ENCODE assay signal across 20 cellular contexts in the genomic region with DNA sequence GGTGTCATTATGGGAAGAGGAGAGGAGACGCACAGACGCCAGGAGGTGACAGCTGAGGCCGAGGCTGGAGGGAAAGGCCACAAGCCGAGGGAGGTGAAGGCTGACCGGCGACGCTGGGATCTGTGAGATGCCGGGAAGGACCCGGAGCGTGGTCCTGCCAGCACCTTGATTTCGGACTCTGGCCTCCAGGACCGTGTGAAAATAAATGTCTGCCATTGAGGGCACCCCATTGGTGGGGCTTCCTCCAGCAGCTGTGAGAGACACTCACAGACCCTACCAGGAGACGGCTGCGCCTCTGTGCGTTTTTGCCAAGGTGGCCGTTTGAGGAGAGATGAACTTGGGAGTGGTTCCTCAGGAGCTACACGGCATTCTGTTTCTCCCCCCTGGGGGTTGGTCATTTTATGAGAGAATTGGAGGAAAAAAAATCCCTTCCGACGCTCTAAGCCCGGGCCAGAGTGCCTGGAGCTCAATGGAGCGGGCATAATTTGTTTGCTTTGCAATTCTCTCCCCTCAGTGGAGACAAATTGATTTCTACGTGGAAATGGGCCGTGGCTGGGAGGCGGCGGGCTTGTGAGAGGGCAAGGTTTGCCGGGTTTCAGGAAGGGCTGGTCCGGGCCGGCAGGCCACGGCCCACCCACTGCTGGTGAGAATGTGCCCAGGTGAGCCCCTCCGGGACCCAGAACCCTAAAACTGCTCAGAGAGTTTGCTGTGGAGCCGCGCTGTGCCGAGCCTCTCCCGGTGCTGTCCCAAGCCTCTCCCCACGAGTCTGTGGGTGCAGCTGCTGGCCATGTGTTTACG. TPM values are rescaled to one million over a fixed set of nuclear protein-coding genes. Genes with fewer than 3 reads are reported as not detected.
DNase-seq lines count a peak whose midpoint lies in the region; FAIRE-seq and TF ChIP-seq lines count a peak whose summit lies in the region.
"Had no signal": no experiment of that assay in that cellular context is flagged by ENCODE, and none has a peak within 500 bp of the region (broad histone marks: within the 10 kb centered on the region; RNA-seq: fewer than 3 reads in every experiment).

No MANE protein-coding gene starts in this region.

- no peak overlapping the region for H2AFZ ChIP-seq in mammary epithelial cell (ENCODE audit: low read depth, low read length)

- WGBS in tibial nerve, 2 donors = 68 to 70% methylated on average over 32 to 36 of the region's 36 CpGs
- 89% methylated on average over 28 of the region's 36 CpGs for WGBS in mammary epithelial cell (ENCODE audit: low coverage, missing lambda C conversion rate)

- no peaks in the 10 kb centered on the region for H4K20me1 ChIP-seq in mammary epithelial cell (ENCODE audit: insufficient read depth, low read length)

- TF ChIP-seq CTCF in HEK293 (tag by site-specific recombination; IDR thresholded peaks at IDR 0.05) = no peak
- no peak for TF ChIP-seq CTCF in tibial nerve (IDR thresholded peaks at IDR 0.05)
- no peak for TF ChIP-seq CTCF in mammary epithelial cell (conservative IDR thresholded peaks at IDR 0.05 in 1 of 2, IDR thresholded peaks at IDR 0.05 in 1 of 2; ENCODE audit: extremely low read depth in 1 of 2, insufficient read depth in 1 of 2, low read depth in 1 of 2, low read length in 2 of 2)

- peak; percentile 9 for FAIRE-seq in islet of Langerhans (lab: Jason Lieb, UNC)
- FAIRE-seq: HepG2 had no signal

- TF ChIP-seq EP300 in tibial nerve (IDR thresholded peaks at IDR 0.05) = no peak

- TF ChIP-seq POLR2A in tibial nerve (IDR thresholded peaks at IDR 0.05) = no peak

- intact Hi-C loops in mammary epithelial cell (cut with micrococcal nuclease) = no loop called here

- DNase-seq in NCI-H2171 (lab: John Stamatoyannopoulos, UW) (peak; percentile 16), retina (peak; percentile 94), tibial nerve (ENCODE audit: low spot score in 2 of 2) (no peak), mammary epithelial cell (no peak), NCI-H128 (lab: John Stamatoyannopoulos, UW; ENCODE audit: unreplicated experiment) (no peak)
- DNase-seq: activated B cell treated with CpG ODN at 0.5 μM for 24 hours; activated naive CD8-positive, alpha-beta T cell treated with anti-CD3 and anti-CD28 coated beads for 36 hours; EL; glutamatergic neuron; NCI-H1436 treated with DMSO at 0.1 percent for 48 hours; NCI-H446; stimulated activated CD4-positive, alpha-beta T cell treated with anti-CD3 and anti-CD28 coated beads, Interleukin-4, amount 100 ng/mL, for 4 hours; T-helper 9 cell had no signal

- in situ Hi-C loops in mammary epithelial cell (cut with MboI; ENCODE audit: low sequenced_read_pairs in 2 of 2) = no loop called here

- H3K27me3 ChIP-seq in tibial nerve = no peaks in the 10 kb centered on the region
- no peaks in the 10 kb centered on the region for H3K27me3 ChIP-seq in mammary epithelial cell (ENCODE audit: insufficient read depth, low read length)

- H3K4me3 ChIP-seq in HEK293 (ENCODE audit: low read depth, low read length) (no peak overlapping the region), tibial nerve (no peak overlapping the region), mammary epithelial cell (replicated peaks in 1 of 3; ENCODE audit: insufficient read depth in 1 of 3, low read depth in 2 of 3, low read length in 3 of 3) (no peak overlapping the region)
- H3K4me3 ChIP-seq: left lung, upper lobe of right lung had no signal

- H3K36me3 ChIP-seq in HEK293 (ENCODE audit: control insufficient read depth in 2 of 2, insufficient read depth in 1 of 2, low read length in 2 of 2) (no peaks in the 10 kb centered on the region), tibial nerve (no peaks in the 10 kb centered on the region), mammary epithelial cell (ENCODE audit: insufficient read depth, low read length) (no peaks in the 10 kb centered on the region)
- H3K36me3 ChIP-seq: left lung, upper lobe of right lung had no signal

- POLR2A ChIA-PET in HEK293 (lab: Yijun Ruan, JAX) = no interaction called here

- H3K27ac ChIP-seq in HEK293 (ENCODE audit: extremely low read depth, low read depth, low read length) (no peak overlapping the region; the same call in 1 of the 2 replicates), tibial nerve (no peak overlapping the region), mammary epithelial cell (ENCODE audit: insufficient read depth, low read depth, low read length) (no peak overlapping the region)
- H3K27ac ChIP-seq: left lung, upper lobe of right lung had no signal

- CTCF ChIA-PET in HEK293 (lab: Yijun Ruan, JAX) (interaction anchor here (0.6 to 1.0 kb wide), 3 partner anchors 9 to 236 kb away, joined by 3 read pairs; no protein-coding TSS in a partner anchor), mammary epithelial cell (lab: Charles Lee; ENCODE audit: low non-redundant PET) (no interaction called here)

- dilution Hi-C loops in mammary epithelial cell (cut with HindIII; ENCODE audit: low sequenced_read_pairs) = no loop called here

- no peak overlapping the region for H3K9ac ChIP-seq in mammary epithelial cell (ENCODE audit: insufficient read depth, low read length)

- no peak overlapping the region for H3K4me2 ChIP-seq in mammary epithelial cell (ENCODE audit: insufficient read depth, low read depth, low read length)

- no peaks in the 10 kb centered on the region for H3K79me2 ChIP-seq in mammary epithelial cell (ENCODE audit: insufficient read depth, low read length)

- no TSS peak for BruUV-seq in mammary epithelial cell (replicated peaks; lab: Mats Ljungman, UMichigan)

- H3K4me1 ChIP-seq in HEK293 (ENCODE audit: control insufficient read depth, insufficient read depth, low read length) (peaks cover 7% of the 10 kb centered on the region), tibial nerve (no peaks in the 10 kb centered on the region), mammary epithelial cell (ENCODE audit: insufficient read depth, low read length) (no peaks in the 10 kb centered on the region)
- H3K4me1 ChIP-seq: left lung, upper lobe of right lung had no signal

- H3K9me3 ChIP-seq in HEK293 (ENCODE audit: control insufficient read depth, insufficient read depth, low read depth, low read length) (no peaks in the 10 kb centered on the region), tibial nerve (no peaks in the 10 kb centered on the region), mammary epithelial cell (replicated peaks; ENCODE audit: insufficient read depth, low read length) (peaks cover 40% of the 10 kb centered on the region)
- H3K9me3 ChIP-seq: left lung, upper lobe of right lung had no signal

TF ChIP-seq in HEK293, 187 proteins besides CTCF, POLR2A, EP300 and RAD21 (continues in another document):
- TF ChIP-seq, protein P1, sequence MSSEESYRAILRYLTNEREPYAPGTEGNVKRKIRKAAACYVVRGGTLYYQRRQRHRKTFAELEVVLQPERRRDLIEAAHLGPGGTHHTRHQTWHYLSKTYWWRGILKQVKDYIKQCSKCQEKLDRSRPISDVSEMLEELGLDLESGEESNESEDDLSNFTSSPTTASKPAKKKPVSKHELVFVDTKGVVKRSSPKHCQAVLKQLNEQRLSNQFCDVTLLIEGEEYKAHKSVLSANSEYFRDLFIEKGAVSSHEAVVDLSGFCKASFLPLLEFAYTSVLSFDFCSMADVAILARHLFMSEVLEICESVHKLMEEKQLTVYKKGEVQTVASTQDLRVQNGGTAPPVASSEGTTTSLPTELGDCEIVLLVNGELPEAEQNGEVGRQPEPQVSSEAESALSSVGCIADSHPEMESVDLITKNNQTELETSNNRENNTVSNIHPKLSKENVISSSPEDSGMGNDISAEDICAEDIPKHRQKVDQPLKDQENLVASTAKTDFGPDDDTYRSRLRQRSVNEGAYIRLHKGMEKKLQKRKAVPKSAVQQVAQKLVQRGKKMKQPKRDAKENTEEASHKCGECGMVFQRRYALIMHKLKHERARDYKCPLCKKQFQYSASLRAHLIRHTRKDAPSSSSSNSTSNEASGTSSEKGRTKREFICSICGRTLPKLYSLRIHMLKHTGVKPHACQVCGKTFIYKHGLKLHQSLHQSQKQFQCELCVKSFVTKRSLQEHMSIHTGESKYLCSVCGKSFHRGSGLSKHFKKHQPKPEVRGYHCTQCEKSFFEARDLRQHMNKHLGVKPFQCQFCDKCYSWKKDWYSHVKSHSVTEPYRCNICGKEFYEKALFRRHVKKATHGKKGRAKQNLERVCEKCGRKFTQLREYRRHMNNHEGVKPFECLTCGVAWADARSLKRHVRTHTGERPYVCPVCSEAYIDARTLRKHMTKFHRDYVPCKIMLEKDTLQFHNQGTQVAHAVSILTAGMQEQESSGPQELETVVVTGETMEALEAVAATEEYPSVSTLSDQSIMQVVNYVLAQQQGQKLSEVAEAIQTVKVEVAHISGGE (tag by site-specific recombination; conservative IDR thresholded peaks at IDR 0.05; ENCODE audit: low read depth) = no peak
- TF ChIP-seq MYNN (tag by site-specific recombination; IDR thresholded peaks at IDR 0.05; ENCODE audit: borderline replicate concordance) (no peak), ZNF626 (tag by site-specific recombination; IDR thresholded peaks at IDR 0.05) (no peak), ZXDB (tag by site-specific recombination; IDR thresholded peaks at IDR 0.05) (no peak), GLIS1 (tag by site-specific recombination; IDR thresholded peaks at IDR 0.05) (peak; percentile 74), ZBTB8A (tag by site-specific recombination; IDR thresholded peaks at IDR 0.05) (peak; percentile 63; the same call in 1 of the 2 replicates), FEZF1 (tag by site-specific recombination; IDR thresholded peaks at IDR 0.05) (no peak), ZNF600 (tag by site-specific recombination; IDR thresholded peaks at IDR 0.05) (no peak), SCRT1 (tag by site-specific recombination; IDR thresholded peaks at IDR 0.05; ENCODE audit: borderline replicate concordance) (no peak), TRIM28 (IDR thresholded peaks at IDR 0.05; ENCODE audit: borderline replicate concordance, low read length) (peak; percentile 42; the same call in 1 of the 2 replicates), ZNF561 (tag by site-specific recombination; IDR thresholded peaks at IDR 0.05; ENCODE audit: borderline replicate concordance) (no peak), ZNF214 (tag by site-specific recombination; IDR thresholded peaks at IDR 0.05; ENCODE audit: borderline replicate concordance) (no peak), ZNF776 (tag by site-specific recombination; IDR thresholded peaks at IDR 0.05; ENCODE audit: borderline replicate concordance) (no peak), ZNF501 (tag by site-specific recombination; IDR thresholded peaks at IDR 0.05) (no peak), ZNF366 (tag by site-specific recombination; conservative IDR thresholded peaks at IDR 0.05) (0 out of 2 replicates have a peak, but pooled peaks have one; percentile 28)

RNA-seq across cellular contexts. Expression of a gene that starts 53.9 kb away (rescaled TPM):
- 10 to 100 TPM in 1 of 4 donors, 1 to 10 TPM in 3; 1.6 to 11.7 (median 2.5) TPM for total RNA-seq in tibial nerve
- total RNA-seq in mammary epithelial cell = not detected
- polyA plus RNA-seq in mammary epithelial cell = not detected
- polyA minus RNA-seq in mammary epithelial cell = not detected
- total RNA-seq: activated B cell treated with CpG ODN at 0.5 μM for 24 hours; activated naive CD8-positive, alpha-beta T cell treated with anti-CD3 and anti-CD28 coated beads for 36 hours; activated T-helper 17 cell treated with anti-CD3 and anti-CD28 coated beads, Interleukin-2, amount 50 U/mL, for 72 hours had no signal
- polyA plus RNA-seq: neural cell had no signal

Comparison
In these comparisons a context has a peak if more than half of its experiments do, and no peak if none do; other contexts are left out.
1. DNase-seq: peak in NCI-H2171 (single experiment) and retina (single experiment); none in tibial nerve (0 of 2), mammary epithelial cell (single experiment) and NCI-H128 (single experiment).